Comparison of ENCODE assay signal across 8 cellular contexts in the genomic region with DNA sequence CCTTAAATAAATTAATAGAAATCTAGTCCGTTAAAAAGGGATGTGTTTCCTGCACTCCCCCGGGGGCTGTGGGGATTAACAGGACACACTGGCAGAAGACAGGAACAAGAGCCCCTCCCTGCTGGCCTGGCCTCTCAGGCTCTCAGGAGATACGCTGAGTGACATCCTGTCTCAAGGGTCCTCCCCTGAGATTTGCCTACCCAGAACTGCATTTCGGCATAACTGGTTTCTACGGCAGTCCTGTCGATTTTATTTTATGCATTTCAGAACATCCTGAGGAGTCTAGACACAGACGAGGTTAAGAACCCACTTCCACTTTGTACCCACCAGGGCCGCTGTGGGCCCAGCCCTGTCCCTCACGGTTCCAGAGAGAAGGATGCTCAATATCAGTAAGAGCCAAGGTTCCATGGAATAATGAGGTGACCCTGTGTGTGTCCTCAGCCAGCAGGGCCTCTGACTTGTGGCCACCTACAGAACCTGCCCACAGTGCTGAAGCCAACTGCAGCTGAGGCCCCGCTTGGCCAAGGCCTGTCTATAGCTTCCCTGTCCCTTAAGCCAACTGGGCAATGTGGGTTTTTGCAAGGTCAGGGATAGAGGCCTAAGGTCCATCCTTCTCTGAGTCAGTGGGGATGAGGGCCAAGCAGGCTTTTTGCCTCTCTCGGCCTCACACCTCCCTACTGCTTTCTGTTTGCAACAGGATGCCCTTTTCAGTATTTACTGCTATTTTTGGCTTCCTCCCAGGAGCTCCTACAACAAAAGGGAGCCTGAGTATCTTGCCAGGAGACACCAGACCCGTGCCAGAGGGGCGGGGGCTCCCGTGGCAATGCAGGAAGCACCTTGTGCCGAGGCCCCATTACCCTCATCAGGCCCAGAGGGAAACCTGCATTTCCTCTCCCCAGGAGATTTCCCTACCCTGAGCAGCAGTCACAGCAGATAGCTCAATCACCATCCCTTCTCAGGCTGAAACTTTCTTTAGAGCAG. TPM values are rescaled to one million over a fixed set of nuclear protein-coding genes. Genes with fewer than 3 reads are reported as not detected.
A peak's percentile ranks its signal among the peaks of the same experiment; 100 is the strongest.
DNase-seq lines count a peak whose midpoint lies in the region; ATAC-seq and TF ChIP-seq lines count a peak whose summit lies in the region.

No MANE protein-coding gene starts in this region.

- peak overlapping the region; percentile 59 to 89 (median 83) for H3K4me3 Mint-ChIP-seq in naive B cell

- H3K27me3 Mint-ChIP-seq in naive B cell, result no peaks in the 10 kb centered on the region

- DNase-seq in stimulated activated naive CD4-positive, alpha-beta T cell (lab: John Stamatoyannopoulos, UW), result peak in 5 of 6 experiments; percentile 14 to 59 (median 51)
- DNase-seq in stimulated activated naive CD4-positive, alpha-beta T cell treated with Interleukin-2 at 50 U/mL for 16 hours (lab: John Stamatoyannopoulos, UW), result no peak
- DNase-seq in RPMI7951 (ENCODE audit: low read depth) (peak; percentile 94), coronary artery (ENCODE audit: low spot score) (no peak), naive B cell (peak; percentile 78), cerebellar nuclear complex (lab: John Stamatoyannopoulos, UW) (no peak), DMS114 treated with DMSO at 0.1 percent for 48 hours (lab: John Stamatoyannopoulos, UW; ENCODE audit: unreplicated experiment) (no peak)

- ATAC-seq in naive B cell (ENCODE audit: low read depth in 2 of 2) (peak; percentile 61), HG02852 (IDR thresholded peaks at IDR 0.05; ENCODE audit: unreplicated experiment) (no peak)

- H3K4me1 Mint-ChIP-seq in naive B cell, result peaks cover 60 to 93% (median 79%) of the 10 kb centered on the region in 3 donors

- H3K4me3 ChIP-seq in coronary artery, result no peak overlapping the region

- H3K27ac Mint-ChIP-seq in naive B cell, result peak overlapping the region; percentile 89 to 98 (median 95)

- H3K9me3 Mint-ChIP-seq in naive B cell, result no peaks in the 10 kb centered on the region

- no peak for TF ChIP-seq CTCF in coronary artery (IDR thresholded peaks at IDR 0.05)

- no peaks in the 10 kb centered on the region for H3K36me3 Mint-ChIP-seq in naive B cell

- H3K27ac ChIP-seq in coronary artery, result peak overlapping the region; percentile 18 to 63

RNA-seq across cellular contexts. Expression of gene UQCC2, which starts 14.7 kb away (rescaled TPM):
- total RNA-seq in RPMI7951 (2014; rRNA removed; shearing (Covaris generic)), result 58.2 and 66.4 TPM in 2 replicates
- polyA plus RNA-seq in naive B cell (ENCODE audit: low read depth in 6 of 6), result 10 to 100 TPM; 29.4 to 53.0 (median 44.4) TPM

RNA-seq across cellular contexts. Expression of gene IP6K3, which starts 49.9 kb away (rescaled TPM):
- 0.36 and 1.1 TPM in 2 replicates for total RNA-seq in RPMI7951 (2014; rRNA removed; shearing (Covaris generic))
- polyA plus RNA-seq in naive B cell (ENCODE audit: low read depth in 6 of 6), result not detected

Comparison
In these comparisons a context has a peak if more than half of its experiments do, and no peak if none do; other contexts are left out.
1. DNase-seq: peak in stimulated activated naive CD4-positive, alpha-beta T cell (5 of 6), RPMI7951 (single experiment) and naive B cell (single experiment); none in stimulated activated naive CD4-positive, alpha-beta T cell treated with Interleukin-2 at 50 U/mL for 16 hours (single experiment), coronary artery (single experiment), cerebellar nuclear complex (0 of 2) and DMS114 treated with DMSO at 0.1 percent for 48 hours (single experiment).